In genomic region chr9:95726756-95727155, GRCh38 we compare ENCODE assay signal across 10 cellular contexts.
DNase-seq lines count a peak whose midpoint lies in the region; ATAC-seq, FAIRE-seq and TF ChIP-seq lines count a peak whose summit lies in the region.
"Had no signal": no experiment of that assay in that cellular context is flagged by ENCODE, and none has a peak within 500 bp of the region (broad histone marks: within the 10 kb centered on the region; RNA-seq: fewer than 3 reads in every experiment).

No MANE protein-coding gene starts in this region.

- TF ChIP-seq CTCF in DND-41 (IDR thresholded peaks at IDR 0.05; ENCODE audit: borderline replicate concordance, extremely low read depth, low read length, poor library complexity, severe bottlenecking): peak; percentile 49

- H3K4me1 ChIP-seq in DND-41 (ENCODE audit: insufficient read depth, low read length): peaks cover 20% of the 10 kb centered on the region

- H3K36me3 ChIP-seq in DND-41 (ENCODE audit: insufficient read depth, low read length) (no peaks in the 10 kb centered on the region), SK-N-MC (ENCODE audit: insufficient read depth, low read length) (no peaks in the 10 kb centered on the region)
- H3K36me3 ChIP-seq: SJSA1 had no signal

- H3K9ac ChIP-seq in DND-41 (ENCODE audit: low read depth, low read length): no peak overlapping the region
- no peak overlapping the region for H3K9ac ChIP-seq in SK-N-MC (ENCODE audit: insufficient read length)

- no peak for DNase-seq in DND-41
- peak; percentile 18 for DNase-seq in KG1 (lab: John Stamatoyannopoulos, UW)
- DNase-seq in SK-N-MC (ENCODE audit: low read depth, low spot score): peak; percentile 32
- DNase-seq in frontal cortex (ENCODE audit: low spot score in 2 of 2): peak; percentile 52 to 57
- peak; percentile 56 for DNase-seq in renal cortical epithelial cell (ENCODE audit: low read depth)
- no peak for DNase-seq in HK-2 (ENCODE audit: unreplicated experiment)
- DNase-seq in stimulated activated CD4-positive, alpha-beta T cell treated with anti-CD3 and anti-CD28 coated beads, Interleukin-15, amount 100 ng/mL, for 24 hours: no peak
- no peak for DNase-seq in activated CD4-positive, CD25-positive, alpha-beta regulatory T cell treated with anti-CD3 and anti-CD28 coated beads, Interleukin-2, amount 50 U/mL, for 72 hours

- FAIRE-seq in frontal cortex (lab: Jason Lieb, UNC): no peak

- H3K4me3 ChIP-seq in DND-41 (ENCODE audit: low read depth in 1 of 2, low read length in 2 of 2) (no peak overlapping the region), SK-N-MC (no peak overlapping the region)
- H3K4me3 ChIP-seq: SJSA1 had no signal

- no peaks in the 10 kb centered on the region for H3K79me2 ChIP-seq in DND-41 (ENCODE audit: insufficient read depth, low read length)

- ATAC-seq in DND-41 (ENCODE audit: insufficient read depth, low read depth): no peak
- ATAC-seq: naive thymus-derived CD4-positive, alpha-beta T cell had no signal

- H3K27ac ChIP-seq in DND-41 (ENCODE audit: low read length) (no peak overlapping the region), SK-N-MC (no peak overlapping the region)
- H3K27ac ChIP-seq: SJSA1 had no signal

- H3K9me3 ChIP-seq in DND-41 (ENCODE audit: insufficient read depth, low read length, severe bottlenecking) (peaks cover 20% of the 10 kb centered on the region), SK-N-MC (ENCODE audit: low read depth, low read length) (no peaks in the 10 kb centered on the region)
- H3K9me3 ChIP-seq: SJSA1 had no signal

- H2AFZ ChIP-seq in DND-41 (ENCODE audit: low read depth, low read length): no peak overlapping the region

- H3K4me2 ChIP-seq in DND-41 (ENCODE audit: insufficient read depth, low read length): no peak overlapping the region

- H4K20me1 ChIP-seq in DND-41 (ENCODE audit: insufficient read depth, low read length): no peaks in the 10 kb centered on the region

- no peaks in the 10 kb centered on the region for H3K27me3 ChIP-seq in DND-41 (ENCODE audit: insufficient read depth, low read length, poor library complexity)
- H3K27me3 ChIP-seq: SJSA1 had no signal

Comparison
In these comparisons a context has a peak if more than half of its experiments do, and no peak if none do; other contexts are left out.
1. DNase-seq: peak in KG1 (single experiment), SK-N-MC (single experiment), frontal cortex (2 of 2) and renal cortical epithelial cell (single experiment); none in DND-41 (single experiment), HK-2 (single experiment), stimulated activated CD4-positive, alpha-beta T cell treated with anti-CD3 and anti-CD28 coated beads, Interleukin-15, amount 100 ng/mL, for 24 hours (single experiment) and activated CD4-positive, CD25-positive, alpha-beta regulatory T cell treated with anti-CD3 and anti-CD28 coated beads, Interleukin-2, amount 50 U/mL, for 72 hours (single experiment).